ENCODE assay signal across 21 cellular contexts in the genomic region with DNA sequence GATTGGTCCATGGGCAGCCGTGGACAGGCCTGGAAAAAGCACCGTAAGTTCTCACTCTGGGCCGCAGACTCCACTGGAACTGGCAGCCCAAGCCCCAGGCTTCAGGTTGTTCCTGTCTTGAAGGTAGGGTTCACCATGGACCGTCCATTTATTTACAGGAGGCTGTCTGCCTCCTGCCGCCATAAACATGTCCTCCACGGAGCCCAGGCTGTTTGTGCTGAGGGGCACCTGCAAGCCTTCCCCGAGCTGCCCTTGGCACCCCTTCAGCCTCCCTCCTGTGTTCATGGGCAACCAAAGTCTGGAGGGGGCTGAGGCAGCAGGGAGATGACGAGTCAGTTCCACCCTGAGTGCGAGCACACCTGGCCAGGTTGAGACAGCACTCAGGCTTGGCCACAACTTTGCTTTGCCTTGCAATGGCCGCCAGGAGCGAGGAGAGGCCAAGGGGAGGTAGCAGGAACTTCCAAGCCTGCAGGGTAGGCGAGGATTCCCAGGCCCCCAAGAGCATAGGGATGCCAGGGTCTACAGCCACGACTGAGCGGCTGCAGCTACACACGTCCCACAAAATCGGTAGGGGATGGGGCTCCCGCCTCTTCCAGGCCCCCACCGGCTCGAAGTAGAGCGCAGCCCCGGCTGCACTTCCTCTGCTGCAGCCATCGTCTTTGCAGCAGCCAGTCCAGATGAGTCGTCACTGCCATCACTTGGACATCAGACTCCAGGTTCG.
DNase-seq lines count a peak whose midpoint lies in the region; ATAC-seq lines count a peak whose summit lies in the region.
"Had no signal": no experiment of that assay in that cellular context is flagged by ENCODE, and none has a peak within 500 bp of the region (broad histone marks: within the 10 kb centered on the region; RNA-seq: fewer than 3 reads in every experiment).

No MANE protein-coding gene starts in this region.

- no peak overlapping the region for H3K14ac ChIP-seq in trophoblast cell (ENCODE audit: low read length)

- H3K79me1 ChIP-seq in trophoblast cell (ENCODE audit: low read length), result no peaks in the 10 kb centered on the region

- no peak overlapping the region for H3K4me2 ChIP-seq in trophoblast cell (ENCODE audit: low read length)
- H3K4me2 ChIP-seq: BLaER1 treated with 17β-estradiol and CSF1 and Interleukin-3, amounts not matched to agents 10 nM and 100 nM had no signal

- no peak overlapping the region for H2BK12ac ChIP-seq in trophoblast cell (ENCODE audit: low read length)

- no peaks in the 10 kb centered on the region for H3K4me1 ChIP-seq in trophoblast cell (ENCODE audit: control insufficient read depth in 1 of 2, insufficient read depth in 2 of 2, low read length in 2 of 2)
- H3K4me1 ChIP-seq: BLaER1 treated with 17β-estradiol and CSF1 and Interleukin-3, amounts not matched to agents 10 nM and 100 nM had no signal

- no CpG with 5 or more reads among the region's 24 CpGs for WGBS in trophoblast cell (ENCODE audit: extremely low coverage, insufficient coverage, insufficient read length)

- H3K27ac ChIP-seq in trophoblast cell (ENCODE audit: low read depth, low read length), result no peak overlapping the region
- H3K27ac ChIP-seq: BLaER1 treated with 17β-estradiol and CSF1 and Interleukin-3, amounts not matched to agents 10 nM and 100 nM had no signal

- no peak overlapping the region for H2BK120ac ChIP-seq in trophoblast cell (ENCODE audit: insufficient read depth, low read length, poor library complexity)

- no peak overlapping the region for H2AFZ ChIP-seq in trophoblast cell (ENCODE audit: insufficient read depth, low read length, poor library complexity)

- H3K27me3 ChIP-seq in trophoblast cell (ENCODE audit: insufficient read depth, low read length), result no peaks in the 10 kb centered on the region
- H3K27me3 ChIP-seq: BLaER1 treated with 17β-estradiol and CSF1 and Interleukin-3, amounts not matched to agents 10 nM and 100 nM had no signal

- H4K8ac ChIP-seq in trophoblast cell (ENCODE audit: low read depth, low read length), result no peak overlapping the region

- H4K12ac ChIP-seq in trophoblast cell (ENCODE audit: low read depth, low read length), result no peak overlapping the region

- no peaks in the 10 kb centered on the region for H3K79me2 ChIP-seq in trophoblast cell (ENCODE audit: control insufficient read depth, insufficient read depth, low read length, poor library complexity)

- ATAC-seq in Right ventricle myocardium superior (ENCODE audit: poor library complexity), result no peak
- peak; percentile 19 for ATAC-seq in stimulated activated naive CD8-positive, alpha-beta T cell treated with anti-CD3 and anti-CD28 coated beads, Interleukin-15, Interleukin-2, amounts not matched to agents 100 U/mL and 50 U/mL, for 24 hours
- ATAC-seq: CD8-positive, alpha-beta T cell had no signal

- no peak overlapping the region for H2BK5ac ChIP-seq in trophoblast cell (ENCODE audit: low read depth, low read length, poor library complexity)

- peak overlapping the region; percentile 44 for H3K4me3 ChIP-seq in trophoblast cell (ENCODE audit: low read depth, low read length)
- H3K4me3 ChIP-seq: BLaER1 treated with 17β-estradiol and CSF1 and Interleukin-3, amounts not matched to agents 10 nM and 100 nM had no signal

- H3K36me3 ChIP-seq in trophoblast cell (ENCODE audit: control insufficient read depth in 1 of 2, insufficient read depth in 2 of 2, low read length in 2 of 2), result no peaks in the 10 kb centered on the region
- H3K36me3 ChIP-seq: BLaER1 treated with 17β-estradiol and CSF1 and Interleukin-3, amounts not matched to agents 10 nM and 100 nM had no signal

- H2AK5ac ChIP-seq in trophoblast cell (ENCODE audit: low read length), result no peak overlapping the region

- H3K9me3 ChIP-seq in trophoblast cell (ENCODE audit: insufficient read depth, low read depth, low read length), result peaks cover 8% of the 10 kb centered on the region

- no peak overlapping the region for H3K23ac ChIP-seq in trophoblast cell (ENCODE audit: low read length)

- DNase-seq in Right ventricle myocardium superior (peak; percentile 17), cardiac septum (ENCODE audit: low spot score) (no peak), trophoblast cell (no peak), dedifferentiated amniotic fluid mesenchymal stem cell (ENCODE audit: extremely low spot score) (no peak), SHP77 (lab: John Stamatoyannopoulos, UW) (no peak), cerebellar cortex (ENCODE audit: low spot score) (no peak)
- DNase-seq in stimulated activated naive CD8-positive, alpha-beta T cell treated with anti-CD3 and anti-CD28 coated beads, Interleukin-15, Interleukin-2, amounts not matched to agents 100 U/mL and 50 U/mL, for 24 hours, result no peak
- DNase-seq: 8988T; Calu3; CD8-positive, alpha-beta T cell; DMS153; GOT3; HCEC 1CT; KBM-7; MM.1S; NCI-H1048; NCI-H1417 treated with DMSO at 0.1 percent for 48 hours; NCI-H187; NCI-H446; NCI-H526 had no signal

- intact Hi-C loops in Right ventricle myocardium superior (cut with DNase I), result no loop called here
- intact Hi-C loops in cardiac septum (cut with DNase I), result no loop called here

- no peak overlapping the region for H3K18ac ChIP-seq in trophoblast cell (ENCODE audit: low read length)

- no peak overlapping the region for H4K91ac ChIP-seq in trophoblast cell (ENCODE audit: low read depth, low read length)

- no peak overlapping the region for H3K9ac ChIP-seq in trophoblast cell (ENCODE audit: low read length)
- H3K9ac ChIP-seq: BLaER1 treated with 17β-estradiol and CSF1 and Interleukin-3, amounts not matched to agents 10 nM and 100 nM had no signal

- no peak overlapping the region for H3K4ac ChIP-seq in trophoblast cell (ENCODE audit: low read depth, low read length)
